ENCODE assay signal across 9 cellular contexts in genomic region chr1:154501423-154502065, GRCh38. TPM values are rescaled to one million over a fixed set of nuclear protein-coding genes. Genes with fewer than 3 reads are reported as not detected.
A peak's percentile ranks its signal among the peaks of the same experiment; 100 is the strongest.
DNase-seq lines count a peak whose midpoint lies in the region; ATAC-seq lines count a peak whose summit lies in the region.
"Had no signal": no experiment of that assay in that cellular context is flagged by ENCODE, and none has a peak within 500 bp of the region (broad histone marks: within the 10 kb centered on the region; RNA-seq: fewer than 3 reads in every experiment).

No MANE protein-coding gene starts in this region.

- no peak overlapping the region for H4K91ac ChIP-seq in neuronal stem cell (ENCODE audit: low read depth, low read length, poor library complexity)

- no peak overlapping the region for H3K27ac ChIP-seq in CD4-positive, CD25-positive, alpha-beta regulatory T cell (ENCODE audit: insufficient read depth, low read length, poor library complexity, severe bottlenecking)
- no peak overlapping the region for H3K27ac ChIP-seq in neuronal stem cell (replicated peaks; ENCODE audit: low read length)
- H3K27ac ChIP-seq: KMS-11 had no signal

- H3K27me3 Mint-ChIP-seq in CD4-positive, CD25-positive, alpha-beta regulatory T cell = peaks cover 64% of the 10 kb centered on the region

- H3K23ac ChIP-seq in neuronal stem cell (ENCODE audit: low read depth, low read length, poor library complexity) = no peak overlapping the region

- no peak overlapping the region for H2BK12ac ChIP-seq in neuronal stem cell (ENCODE audit: low read length)

- H4K8ac ChIP-seq in neuronal stem cell (ENCODE audit: low read depth, low read length) = no peak overlapping the region

- H3K9me3 ChIP-seq in CD4-positive, CD25-positive, alpha-beta regulatory T cell (ENCODE audit: control insufficient read depth in 2 of 2, low read length in 2 of 2) = no peaks in the 10 kb centered on the region
- no peaks in the 10 kb centered on the region for H3K9me3 ChIP-seq in MG63
- H3K9me3 ChIP-seq in neuronal stem cell (replicated peaks in 1 of 2; ENCODE audit: control insufficient read depth in 2 of 2, insufficient read depth in 1 of 2, low read depth in 1 of 2, low read length in 2 of 2) = peaks cover 8 to 18% of the 10 kb centered on the region in 2 donors

- no peaks in the 10 kb centered on the region for H3K36me3 ChIP-seq in CD4-positive, CD25-positive, alpha-beta regulatory T cell (ENCODE audit: control insufficient read depth, insufficient read depth, low read length)
- H3K36me3 ChIP-seq in MG63 (no peaks in the 10 kb centered on the region), neuronal stem cell (replicated peaks in 1 of 2; ENCODE audit: control insufficient read depth in 2 of 2, insufficient read depth in 2 of 2, low read length in 2 of 2) (no peaks in the 10 kb centered on the region)

- H2BK5ac ChIP-seq in neuronal stem cell (ENCODE audit: low read length) = no peak overlapping the region

- intact Hi-C loops in Right ventricle myocardium superior (cut with DNase I) = no loop called here

- H3K27me3 ChIP-seq in CD4-positive, CD25-positive, alpha-beta regulatory T cell (ENCODE audit: control insufficient read depth, insufficient read depth, low read length) = peaks cover 51% of the 10 kb centered on the region
- peaks cover 71% of the 10 kb centered on the region for H3K27me3 ChIP-seq in MG63
- H3K27me3 ChIP-seq in neuronal stem cell (ENCODE audit: control insufficient read depth in 3 of 3, insufficient read depth in 3 of 3, low read depth in 1 of 3, low read length in 3 of 3) = peaks cover 29 to 76% (median 48%) of the 10 kb centered on the region in 3 experiments

- H3K79me1 ChIP-seq in neuronal stem cell (ENCODE audit: low read depth, low read length) = no peaks in the 10 kb centered on the region

- peaks cover 0 to 12% (median 2%) of the 10 kb centered on the region in 4 donors for H3K4me1 Mint-ChIP-seq in CD4-positive, CD25-positive, alpha-beta regulatory T cell

- H3K4me2 ChIP-seq in neuronal stem cell (ENCODE audit: insufficient read depth, low read length, poor library complexity, severe bottlenecking) = peak overlapping the region; percentile 31
- H3K4me2 ChIP-seq: KMS-11 had no signal

- no peak overlapping the region for H3K27ac Mint-ChIP-seq in CD4-positive, CD25-positive, alpha-beta regulatory T cell

- H2BK120ac ChIP-seq in neuronal stem cell (ENCODE audit: low read depth, low read length) = no peak overlapping the region

- H3K4ac ChIP-seq in neuronal stem cell (ENCODE audit: low read length) = no peak overlapping the region

- H3K9ac ChIP-seq in neuronal stem cell (ENCODE audit: low read depth, low read length, poor library complexity) = no peak overlapping the region
- H3K9ac ChIP-seq: KMS-11 had no signal

- DNase-seq in CD4-positive, CD25-positive, alpha-beta regulatory T cell = no peak
- DNase-seq in MG63 = peak; percentile 9
- DNase-seq in Right ventricle myocardium superior = peak; percentile 80
- DNase-seq in neuronal stem cell (ENCODE audit: low spot score) = no peak
- DNase-seq in NCI-H1436 treated with DMSO at 0.1 percent for 48 hours (lab: John Stamatoyannopoulos, UW) = no peak
- DNase-seq in superior temporal gyrus (ENCODE audit: extremely low spot score) = no peak

- peak overlapping the region; percentile 67 for H3K18ac ChIP-seq in neuronal stem cell (ENCODE audit: low read length)

- peaks cover 16% of the 10 kb centered on the region for H3K4me1 ChIP-seq in CD4-positive, CD25-positive, alpha-beta regulatory T cell (ENCODE audit: control insufficient read depth, insufficient read depth, low read length, poor library complexity, severe bottlenecking)
- H3K4me1 ChIP-seq in neuronal stem cell (ENCODE audit: control insufficient read depth in 2 of 2, insufficient read depth in 1 of 2, low read depth in 1 of 2, low read length in 2 of 2) = peaks cover 1 to 7% of the 10 kb centered on the region in 2 donors

- peak overlapping the region; percentile 65 for H2BK15ac ChIP-seq in neuronal stem cell (ENCODE audit: low read length)

- H3K36me3 Mint-ChIP-seq in CD4-positive, CD25-positive, alpha-beta regulatory T cell = no peaks in the 10 kb centered on the region

- peak overlapping the region; percentile 80 for H2AFZ ChIP-seq in neuronal stem cell (ENCODE audit: low read length)

- peak in 1 of 2 donors; percentile 20 for ATAC-seq in CD4-positive, CD25-positive, alpha-beta regulatory T cell (ENCODE audit: low read depth in 2 of 2)
- peak; percentile 84 for ATAC-seq in Right ventricle myocardium superior (ENCODE audit: poor library complexity)
- no peak for ATAC-seq in HG03460 (IDR thresholded peaks at IDR 0.05; ENCODE audit: unreplicated experiment)
- ATAC-seq in GM21529 (IDR thresholded peaks at IDR 0.05; ENCODE audit: unreplicated experiment) = no peak

- no peak overlapping the region for H3K14ac ChIP-seq in neuronal stem cell (ENCODE audit: low read length)

- H3K4me3 Mint-ChIP-seq in CD4-positive, CD25-positive, alpha-beta regulatory T cell = peak overlapping the region; percentile 26 to 66 (median 48)

- no peak overlapping the region for H2AK5ac ChIP-seq in neuronal stem cell (ENCODE audit: low read depth, low read length)

- peaks cover 0 to 9% (median 0%) of the 10 kb centered on the region in 7 donors for H3K9me3 Mint-ChIP-seq in CD4-positive, CD25-positive, alpha-beta regulatory T cell

- H3K4me3 ChIP-seq in CD4-positive, CD25-positive, alpha-beta regulatory T cell (ENCODE audit: low read depth, low read length) = no peak overlapping the region
- H3K4me3 ChIP-seq in MG63 (no peak overlapping the region), neuronal stem cell (ENCODE audit: low read length in 2 of 2) (peak overlapping the region; percentile 4 to 65)

- no CpG with 5 or more reads among the region's 54 CpGs for WGBS in neuronal stem cell (ENCODE audit: extremely low coverage in 2 of 2, insufficient read length in 2 of 2, insufficient replicate concordance in 1 of 2), 2 donors

RNA-seq across cellular contexts. Expression of gene TDRD10, which starts 0.5 kb away (rescaled TPM):
- not detected for total RNA-seq in CD4-positive, CD25-positive, alpha-beta regulatory T cell
- polyA plus RNA-seq in CD4-positive, CD25-positive, alpha-beta regulatory T cell = not detected
- not detected in 2 replicates for total RNA-seq in MG63 (2014; rRNA removed; shearing (Covaris generic); ENCODE audit: low replicate concordance)
- total RNA-seq in Right ventricle myocardium superior = 2.5 TPM
- polyA plus RNA-seq in neuronal stem cell (2013, experiment 1 of 2) = not detected
- not detected for polyA plus RNA-seq in neuronal stem cell (2013, experiment 2 of 2)

RNA-seq across cellular contexts. Expression of gene SHE, which starts 0.7 kb away (rescaled TPM):
- total RNA-seq in CD4-positive, CD25-positive, alpha-beta regulatory T cell = not detected
- not detected for polyA plus RNA-seq in CD4-positive, CD25-positive, alpha-beta regulatory T cell
- total RNA-seq in MG63 (2014; rRNA removed; shearing (Covaris generic); ENCODE audit: low replicate concordance) = not detected in 2 replicates
- 11.0 TPM for total RNA-seq in Right ventricle myocardium superior
- 0.10 TPM for polyA plus RNA-seq in neuronal stem cell (2013, experiment 1 of 2)
- polyA plus RNA-seq in neuronal stem cell (2013, experiment 2 of 2) = 0.03 TPM

RNA-seq across cellular contexts. Expression of gene UBE2Q1, which starts 56.9 kb away (rescaled TPM):
- total RNA-seq in CD4-positive, CD25-positive, alpha-beta regulatory T cell = 91.7 TPM
- polyA plus RNA-seq in CD4-positive, CD25-positive, alpha-beta regulatory T cell = 10 to 100 TPM in 3 of 4 donors, 1 to 10 TPM in 1; 9.5 to 18.5 (median 12.4) TPM
- total RNA-seq in MG63 (2014; rRNA removed; shearing (Covaris generic); ENCODE audit: low replicate concordance) = 38.1 and 66.0 TPM in 2 replicates
- total RNA-seq in Right ventricle myocardium superior = 46.6 TPM
- polyA plus RNA-seq in neuronal stem cell (2013, experiment 1 of 2) = 50.6 TPM
- 49.4 TPM for polyA plus RNA-seq in neuronal stem cell (2013, experiment 2 of 2)

Comparison
In these comparisons a context has a peak if more than half of its experiments do, and no peak if none do; other contexts are left out.
1. DNase-seq: peak in MG63 (single experiment) and Right ventricle myocardium superior (single experiment); none in CD4-positive, CD25-positive, alpha-beta regulatory T cell (0 of 3), neuronal stem cell (single experiment), NCI-H1436 treated with DMSO at 0.1 percent for 48 hours (single experiment) and superior temporal gyrus (single experiment).
2. H3K4me3 ChIP-seq: peak in neuronal stem cell (2 of 2); none in CD4-positive, CD25-positive, alpha-beta regulatory T cell (single experiment) and MG63 (single experiment).
3. RNA of gene SHE, which starts 0.7 kb away (total RNA-seq): 11.0 TPM in Right ventricle myocardium superior (single experiment); not detected in CD4-positive, CD25-positive, alpha-beta regulatory T cell (single experiment) and not detected in MG63; every median in the first group is over 10 times any median in the second.